In genomic region chr16:2985457-2985856, GRCh38 we compare ENCODE assay signal across 24 cellular contexts. TPM values are rescaled to one million over a fixed set of nuclear protein-coding genes. Genes with fewer than 3 reads are reported as not detected.
DNase-seq lines count a peak whose midpoint lies in the region; ATAC-seq, FAIRE-seq and TF ChIP-seq lines count a peak whose summit lies in the region.
"Had no signal": no experiment of that assay in that cellular context is flagged by ENCODE, and none has a peak within 500 bp of the region (broad histone marks: within the 10 kb centered on the region; RNA-seq: fewer than 3 reads in every experiment).

No MANE protein-coding gene starts in this region.

- no peak for TF ChIP-seq EP300 in HepG2 (IDR thresholded peaks at IDR 0.05; ENCODE audit: low read depth in 2 of 2, low read length in 2 of 2)
- TF ChIP-seq EP300 in HepG2 (CRISPR knock-in tag; IDR thresholded peaks at IDR 0.05; ENCODE audit: borderline replicate concordance): no peak

- intact Hi-C loops in HepG2 (cut with micrococcal nuclease; ENCODE audit: unreplicated experiment): no loop called here

- no peak for FAIRE-seq in HepG2 (lab: Jason Lieb, UNC)
- FAIRE-seq: astrocyte had no signal

- H3K9me3 ChIP-seq in SJCRH30 (replicated peaks) (no peaks in the 10 kb centered on the region), HepG2 (ENCODE audit: low read length) (no peaks in the 10 kb centered on the region)
- H3K9me3 ChIP-seq: BLaER1 treated with 17β-estradiol and CSF1 and Interleukin-3, amounts not matched to agents 10 nM and 100 nM; uterus had no signal

- no peaks in the 10 kb centered on the region for H4K20me1 ChIP-seq in HepG2 (ENCODE audit: insufficient read depth, low read length)

- H3K4me2 ChIP-seq in HepG2 (ENCODE audit: low read depth, low read length): no peak overlapping the region
- H3K4me2 ChIP-seq: GM23338 had no signal

- peak; percentile 49 for DNase-seq in DMS 273 treated with DMSO at 0.1 percent for 48 hours (lab: John Stamatoyannopoulos, UW)
- DNase-seq in SJCRH30: peak; percentile 88 to 92
- no peak for DNase-seq in HepG2 (ENCODE audit: low spot score)
- DNase-seq in HCEC 1CT: no peak
- DNase-seq in ACHN: no peak
- DNase-seq: activated naive CD8-positive, alpha-beta T cell treated with anti-CD3 and anti-CD28 coated beads for 36 hours; NCI-H526; stimulated activated CD4-positive, alpha-beta T cell treated with anti-CD3 and anti-CD28 coated beads, Interleukin-2, amount 100 ng/mL, for 24 hours; T1000; uterus had no signal

- no peak overlapping the region for H2AFZ ChIP-seq in HepG2 (ENCODE audit: low read length)
- H2AFZ ChIP-seq: GM23338 had no signal

- in situ Hi-C loops in HepG2 (cut with HindIII; ENCODE audit: extremely low pct_ligation_motif_present, low pct_unique_long_range_greater_than_20kb) (no loop called here), ACHN (cut with HindIII; ENCODE audit: low pct_ligation_motif_present, low pct_unique_long_range_greater_than_20kb, low sequenced_read_pairs) (no loop called here)

- POLR2A ChIA-PET in HepG2 (lab: Yijun Ruan, JAX): no interaction called here

- no peak for TF ChIP-seq POLR2A in HepG2 (IDR thresholded peaks at IDR 0.05; ENCODE audit: insufficient read depth in 1 of 2, low read depth in 2 of 2, low read length in 2 of 2)

- no peaks in the 10 kb centered on the region for H3K79me2 ChIP-seq in HepG2 (ENCODE audit: insufficient read depth, low read length)

- H3K27ac ChIP-seq in SJCRH30 (peak overlapping the region; percentile 79), HepG2 (ENCODE audit: extremely low read length, insufficient read depth, low read length) (no peak overlapping the region)
- H3K27ac ChIP-seq: BLaER1 treated with 17β-estradiol and CSF1 and Interleukin-3, amounts not matched to agents 10 nM and 100 nM; skin epidermis; uterus had no signal

- BruUV-seq in HepG2 (replicated peaks; lab: Mats Ljungman, UMichigan): no TSS peak

- ATAC-seq in HepG2 (no peak), GM21717 (IDR thresholded peaks at IDR 0.05; ENCODE audit: unreplicated experiment) (no peak)
- ATAC-seq: activated T-helper 17 cell treated with anti-CD3 and anti-CD28 coated beads, Interleukin-2, amount 50 U/mL, for 72 hours; GM23338; stimulated activated memory B cell treated with anti-CD40 and anti-IgM and Interleukin-4, amounts not matched to agents 10 μg/mL and 1 μg/mL and 100 μg/mL, for 72 hours; WTC11 had no signal

- no CpG with 5 or more reads among the region's 9 CpGs for whole genome bisulfite sequencing in HepG2 (ENCODE audit: low lambda C conversion rate)

- no peak for TF ChIP-seq RAD21 in HepG2 (CRISPR knock-in tag; IDR thresholded peaks at IDR 0.05)

- H3K4me3 ChIP-seq in SJCRH30 (no peak overlapping the region), HepG2 (replicated peaks in 1 of 3; ENCODE audit: insufficient read depth in 1 of 3, low read depth in 2 of 3, low read length in 3 of 3) (no peak overlapping the region)
- H3K4me3 ChIP-seq: BLaER1 treated with 17β-estradiol and CSF1 and Interleukin-3, amounts not matched to agents 10 nM and 100 nM; GM23338; skin epidermis; uterus had no signal

- TF ChIP-seq CTCF in HepG2 (CRISPR knock-in tag; IDR thresholded peaks at IDR 0.05): no peak

- H3K36me3 ChIP-seq in SJCRH30 (no peaks in the 10 kb centered on the region), HepG2 (replicated peaks in 1 of 2; ENCODE audit: control insufficient read depth in 1 of 2, insufficient read depth in 2 of 2, low read length in 2 of 2) (no peaks in the 10 kb centered on the region)
- H3K36me3 ChIP-seq: BLaER1 treated with 17β-estradiol and CSF1 and Interleukin-3, amounts not matched to agents 10 nM and 100 nM; uterus had no signal

- H3K4me1 ChIP-seq in SJCRH30 (peaks cover 64% of the 10 kb centered on the region), HepG2 (ENCODE audit: insufficient read depth, low read length) (peaks cover 26% of the 10 kb centered on the region)

- H3K27me3 ChIP-seq in SJCRH30: no peaks in the 10 kb centered on the region
- H3K27me3 ChIP-seq in HepG2 (ENCODE audit: control insufficient read depth in 1 of 2, insufficient read depth in 2 of 2, low read length in 2 of 2): peaks cover 19 to 52% of the 10 kb centered on the region in 2 experiments
- H3K27me3 ChIP-seq: uterus had no signal

- H3K9ac ChIP-seq in HepG2 (ENCODE audit: insufficient read depth, low read depth, low read length): no peak overlapping the region

- CTCF ChIA-PET in HepG2 (lab: Yijun Ruan, JAX; ENCODE audit: low intra/inter-chr PET ratio, low total read pairs): no interaction called here

RNA-seq across cellular contexts. Expression of gene PKMYT1, which starts 5.2 kb away (rescaled TPM):
- 34.8 and 45.8 TPM in 2 replicates for total RNA-seq in SJCRH30 (2014; rRNA removed; shearing (Covaris generic))
- 8.4 and 27.8 TPM in 2 replicates for total RNA-seq in HepG2 (2016; rRNA removed; fragmentation: Illumina TruSeq; extraction: Trizol)
- total RNA-seq in HepG2 (2016; cell fraction: cytosol; rRNA removed; fragmentation: Illumina TruSeq; extraction: Trizol; ENCODE audit: low read depth): 8.3 and 10.7 TPM in 2 replicates
- 8.6 and 25.9 TPM in 2 replicates for total RNA-seq in HepG2 (2016; cell fraction: insoluble cytoplasmic fraction; rRNA removed; fragmentation: Illumina TruSeq; extraction: Trizol)
- 12.7 and 13.0 TPM in 2 replicates for total RNA-seq in HepG2 (2016; cell fraction: membrane; rRNA removed; fragmentation: Illumina TruSeq; extraction: Trizol)
- 27.2 and 33.5 TPM in 2 replicates for total RNA-seq in HepG2 (2016; cell fraction: nucleus; rRNA removed; fragmentation: Illumina TruSeq; extraction: Trizol)
- polyA plus RNA-seq in HepG2 (2011; rRNA removed): 6.6 and 7.0 TPM in 2 replicates
- polyA plus RNA-seq in HepG2 (2011; cell fraction: cytosol; rRNA removed): 1.9 and 8.9 TPM in 2 replicates
- 26.5 and 50.1 TPM in 2 replicates for polyA plus RNA-seq in HepG2 (2011; cell fraction: nucleus; rRNA removed)
- polyA plus RNA-seq in HepG2 (2012): 6.9 and 11.9 TPM in 2 replicates
- 5.7 and 6.3 TPM in 2 replicates for polyA plus RNA-seq in HepG2 (2016; cell fraction: cytosol; fragmentation: Illumina TruSeq; extraction: Trizol; ENCODE audit: low read depth)
- 14.9 and 16.6 TPM in 2 replicates for polyA plus RNA-seq in HepG2 (2016; cell fraction: insoluble cytoplasmic fraction; fragmentation: Illumina TruSeq; extraction: Trizol; ENCODE audit: low read depth)
- 6.9 and 8.9 TPM in 2 replicates for polyA plus RNA-seq in HepG2 (2016; cell fraction: membrane; fragmentation: Illumina TruSeq; extraction: Trizol; ENCODE audit: low read depth)
- polyA plus RNA-seq in HepG2 (2016; cell fraction: nucleus; fragmentation: Illumina TruSeq; extraction: Trizol; ENCODE audit: insufficient read depth, low read depth): 68.0 and 69.8 TPM in 2 replicates
- polyA minus RNA-seq in HepG2 (2011; rRNA and poly(A)+ RNA removed; ENCODE audit: low replicate concordance): 9.6 and 11.3 TPM in 2 replicates
- polyA minus RNA-seq in HepG2 (2011; cell fraction: cytosol; rRNA and poly(A)+ RNA removed): 3.5 and 4.1 TPM in 2 replicates
- 9.4 and 9.8 TPM in 2 replicates for polyA minus RNA-seq in HepG2 (2011; cell fraction: nucleus; rRNA and poly(A)+ RNA removed)

RNA-seq across cellular contexts. Expression of gene PAQR4, which starts 16.3 kb away (rescaled TPM):
- 28.1 and 34.1 TPM in 2 replicates for total RNA-seq in SJCRH30 (2014; rRNA removed; shearing (Covaris generic))
- total RNA-seq in HepG2 (2016; rRNA removed; fragmentation: Illumina TruSeq; extraction: Trizol): 15.6 and 24.8 TPM in 2 replicates
- total RNA-seq in HepG2 (2016; cell fraction: cytosol; rRNA removed; fragmentation: Illumina TruSeq; extraction: Trizol; ENCODE audit: low read depth): 7.8 and 8.9 TPM in 2 replicates
- 13.6 and 26.2 TPM in 2 replicates for total RNA-seq in HepG2 (2016; cell fraction: insoluble cytoplasmic fraction; rRNA removed; fragmentation: Illumina TruSeq; extraction: Trizol)
- 19.5 and 26.0 TPM in 2 replicates for total RNA-seq in HepG2 (2016; cell fraction: membrane; rRNA removed; fragmentation: Illumina TruSeq; extraction: Trizol)
- 16.6 and 19.1 TPM in 2 replicates for total RNA-seq in HepG2 (2016; cell fraction: nucleus; rRNA removed; fragmentation: Illumina TruSeq; extraction: Trizol)
- 15.9 and 17.4 TPM in 2 replicates for polyA plus RNA-seq in HepG2 (2011; rRNA removed)
- polyA plus RNA-seq in HepG2 (2011; cell fraction: cytosol; rRNA removed): 11.1 and 17.3 TPM in 2 replicates
- polyA plus RNA-seq in HepG2 (2011; cell fraction: nucleus; rRNA removed): 29.7 and 33.7 TPM in 2 replicates
- 6.7 and 7.6 TPM in 2 replicates for polyA plus RNA-seq in HepG2 (2012)
- polyA plus RNA-seq in HepG2 (2016; cell fraction: cytosol; fragmentation: Illumina TruSeq; extraction: Trizol; ENCODE audit: low read depth): 6.6 and 8.9 TPM in 2 replicates
- polyA plus RNA-seq in HepG2 (2016; cell fraction: insoluble cytoplasmic fraction; fragmentation: Illumina TruSeq; extraction: Trizol; ENCODE audit: low read depth): 15.6 and 18.9 TPM in 2 replicates
- polyA plus RNA-seq in HepG2 (2016; cell fraction: membrane; fragmentation: Illumina TruSeq; extraction: Trizol; ENCODE audit: low read depth): 15.5 and 18.8 TPM in 2 replicates
- 35.6 and 37.9 TPM in 2 replicates for polyA plus RNA-seq in HepG2 (2016; cell fraction: nucleus; fragmentation: Illumina TruSeq; extraction: Trizol; ENCODE audit: insufficient read depth, low read depth)
- polyA minus RNA-seq in HepG2 (2011; rRNA and poly(A)+ RNA removed; ENCODE audit: low replicate concordance): 34.1 and 50.0 TPM in 2 replicates
- 12.6 and 13.7 TPM in 2 replicates for polyA minus RNA-seq in HepG2 (2011; cell fraction: cytosol; rRNA and poly(A)+ RNA removed)
- polyA minus RNA-seq in HepG2 (2011; cell fraction: nucleus; rRNA and poly(A)+ RNA removed): 4.7 and 6.1 TPM in 2 replicates

RNA-seq across cellular contexts. Expression of gene KREMEN2, which starts 21.4 kb away (rescaled TPM):
- total RNA-seq in SJCRH30 (2014; rRNA removed; shearing (Covaris generic)): 13.8 and 14.9 TPM in 2 replicates
- total RNA-seq in HepG2 (2016; rRNA removed; fragmentation: Illumina TruSeq; extraction: Trizol): 0.51 and 1.2 TPM in 2 replicates
- not detected in 2 replicates for total RNA-seq in HepG2 (2016; cell fraction: cytosol; rRNA removed; fragmentation: Illumina TruSeq; extraction: Trizol; ENCODE audit: low read depth)
- total RNA-seq in HepG2 (2016; cell fraction: insoluble cytoplasmic fraction; rRNA removed; fragmentation: Illumina TruSeq; extraction: Trizol): 0.37 and 1.4 TPM in 2 replicates
- 0.25 and 0.31 TPM in 2 replicates for total RNA-seq in HepG2 (2016; cell fraction: membrane; rRNA removed; fragmentation: Illumina TruSeq; extraction: Trizol)
- total RNA-seq in HepG2 (2016; cell fraction: nucleus; rRNA removed; fragmentation: Illumina TruSeq; extraction: Trizol): 0.84 and 0.88 TPM in 2 replicates
- 0.48 and 1.0 TPM in 2 replicates for polyA plus RNA-seq in HepG2 (2011; rRNA removed)
- polyA plus RNA-seq in HepG2 (2011; cell fraction: cytosol; rRNA removed): 0.50 and 1.1 TPM in 2 replicates
- 2.7 and 4.2 TPM in 2 replicates for polyA plus RNA-seq in HepG2 (2011; cell fraction: nucleus; rRNA removed)
- polyA plus RNA-seq in HepG2 (2012): 0.37 and 0.42 TPM in 2 replicates
- polyA plus RNA-seq in HepG2 (2016; cell fraction: cytosol; fragmentation: Illumina TruSeq; extraction: Trizol; ENCODE audit: low read depth): 0.07 and 0.14 TPM in 2 replicates
- polyA plus RNA-seq in HepG2 (2016; cell fraction: insoluble cytoplasmic fraction; fragmentation: Illumina TruSeq; extraction: Trizol; ENCODE audit: low read depth): 0.38 and 0.40 TPM in 2 replicates
- 0.12 and 0.13 TPM in 2 replicates for polyA plus RNA-seq in HepG2 (2016; cell fraction: membrane; fragmentation: Illumina TruSeq; extraction: Trizol; ENCODE audit: low read depth)
- 0.93 and 1.5 TPM in 2 replicates for polyA plus RNA-seq in HepG2 (2016; cell fraction: nucleus; fragmentation: Illumina TruSeq; extraction: Trizol; ENCODE audit: insufficient read depth, low read depth)
- polyA minus RNA-seq in HepG2 (2011; rRNA and poly(A)+ RNA removed; ENCODE audit: low replicate concordance): 0.33 and 0.68 TPM in 2 replicates
- polyA minus RNA-seq in HepG2 (2011; cell fraction: cytosol; rRNA and poly(A)+ RNA removed): 0.49 and 0.62 TPM in 2 replicates
- polyA minus RNA-seq in HepG2 (2011; cell fraction: nucleus; rRNA and poly(A)+ RNA removed): not detected in 2 replicates
- total RNA-seq: activated naive CD8-positive, alpha-beta T cell treated with anti-CD3 and anti-CD28 coated beads for 36 hours; activated T-helper 17 cell treated with anti-CD3 and anti-CD28 coated beads, Interleukin-2, amount 50 U/mL, for 72 hours; liver; mononuclear cell; posterior vena cava had no signal
- polyA plus RNA-seq: liver had no signal

RNA-seq across cellular contexts. Expression of gene CLDN9, which starts 27.3 kb away (rescaled TPM):
- total RNA-seq in SJCRH30 (2014; rRNA removed; shearing (Covaris generic)): not detected in 2 replicates
- 0.08 and 0.15 TPM in 2 replicates for total RNA-seq in HepG2 (2016; rRNA removed; fragmentation: Illumina TruSeq; extraction: Trizol)
- total RNA-seq in HepG2 (2016; cell fraction: cytosol; rRNA removed; fragmentation: Illumina TruSeq; extraction: Trizol; ENCODE audit: low read depth): not detected in 2 replicates
- total RNA-seq in HepG2 (2016; cell fraction: insoluble cytoplasmic fraction; rRNA removed; fragmentation: Illumina TruSeq; extraction: Trizol): 0.09 and 0.11 TPM in 2 replicates
- total RNA-seq in HepG2 (2016; cell fraction: membrane; rRNA removed; fragmentation: Illumina TruSeq; extraction: Trizol): 0.09 and 0.14 TPM in 2 replicates
- not detected in 2 replicates for total RNA-seq in HepG2 (2016; cell fraction: nucleus; rRNA removed; fragmentation: Illumina TruSeq; extraction: Trizol)
- 0.26 and 0.48 TPM in 2 replicates for polyA plus RNA-seq in HepG2 (2011; rRNA removed)
- 0.26 and 0.52 TPM in 2 replicates for polyA plus RNA-seq in HepG2 (2011; cell fraction: cytosol; rRNA removed)
- polyA plus RNA-seq in HepG2 (2011; cell fraction: nucleus; rRNA removed): 2.1 and 2.4 TPM in 2 replicates
- polyA plus RNA-seq in HepG2 (2012): 0.32 and 0.53 TPM in 2 replicates
- polyA plus RNA-seq in HepG2 (2016; cell fraction: cytosol; fragmentation: Illumina TruSeq; extraction: Trizol; ENCODE audit: low read depth): 0.08 and 0.20 TPM in 2 replicates
- 0.15 and 0.17 TPM in 2 replicates for polyA plus RNA-seq in HepG2 (2016; cell fraction: insoluble cytoplasmic fraction; fragmentation: Illumina TruSeq; extraction: Trizol; ENCODE audit: low read depth)
- polyA plus RNA-seq in HepG2 (2016; cell fraction: membrane; fragmentation: Illumina TruSeq; extraction: Trizol; ENCODE audit: low read depth): 0.15 TPM in 1 of 2 replicates, not detected in the other
- polyA plus RNA-seq in HepG2 (2016; cell fraction: nucleus; fragmentation: Illumina TruSeq; extraction: Trizol; ENCODE audit: insufficient read depth, low read depth): 1.1 and 1.3 TPM in 2 replicates
- 0.26 and 1.1 TPM in 2 replicates for polyA minus RNA-seq in HepG2 (2011; rRNA and poly(A)+ RNA removed; ENCODE audit: low replicate concordance)
- 0.44 and 0.79 TPM in 2 replicates for polyA minus RNA-seq in HepG2 (2011; cell fraction: cytosol; rRNA and poly(A)+ RNA removed)
- polyA minus RNA-seq in HepG2 (2011; cell fraction: nucleus; rRNA and poly(A)+ RNA removed): 0.77 and 0.99 TPM in 2 replicates
- total RNA-seq: activated naive CD8-positive, alpha-beta T cell treated with anti-CD3 and anti-CD28 coated beads for 36 hours; Daoy; mononuclear cell; neural crest cell; posterior vena cava; temporal lobe had no signal

RNA-seq across cellular contexts. Expression of gene CLDN6, which starts 32.5 kb away (rescaled TPM):
- not detected in 2 replicates for total RNA-seq in SJCRH30 (2014; rRNA removed; shearing (Covaris generic))
- 2.7 and 7.6 TPM in 2 replicates for total RNA-seq in HepG2 (2016; rRNA removed; fragmentation: Illumina TruSeq; extraction: Trizol)
- 1.2 and 1.3 TPM in 2 replicates for total RNA-seq in HepG2 (2016; cell fraction: cytosol; rRNA removed; fragmentation: Illumina TruSeq; extraction: Trizol; ENCODE audit: low read depth)
- 2.2 and 8.1 TPM in 2 replicates for total RNA-seq in HepG2 (2016; cell fraction: insoluble cytoplasmic fraction; rRNA removed; fragmentation: Illumina TruSeq; extraction: Trizol)
- 1.4 and 2.3 TPM in 2 replicates for total RNA-seq in HepG2 (2016; cell fraction: membrane; rRNA removed; fragmentation: Illumina TruSeq; extraction: Trizol)
- total RNA-seq in HepG2 (2016; cell fraction: nucleus; rRNA removed; fragmentation: Illumina TruSeq; extraction: Trizol): 9.3 and 10.1 TPM in 2 replicates
- 5.9 and 10.1 TPM in 2 replicates for polyA plus RNA-seq in HepG2 (2011; rRNA removed)
- 10.2 and 14.5 TPM in 2 replicates for polyA plus RNA-seq in HepG2 (2011; cell fraction: cytosol; rRNA removed)
- polyA plus RNA-seq in HepG2 (2011; cell fraction: nucleus; rRNA removed): 3.6 and 5.9 TPM in 2 replicates
- polyA plus RNA-seq in HepG2 (2012): 5.5 and 7.9 TPM in 2 replicates
- polyA plus RNA-seq in HepG2 (2016; cell fraction: cytosol; fragmentation: Illumina TruSeq; extraction: Trizol; ENCODE audit: low read depth): 2.0 and 2.8 TPM in 2 replicates
- 3.6 and 4.2 TPM in 2 replicates for polyA plus RNA-seq in HepG2 (2016; cell fraction: insoluble cytoplasmic fraction; fragmentation: Illumina TruSeq; extraction: Trizol; ENCODE audit: low read depth)
- polyA plus RNA-seq in HepG2 (2016; cell fraction: membrane; fragmentation: Illumina TruSeq; extraction: Trizol; ENCODE audit: low read depth): 2.8 and 3.7 TPM in 2 replicates
- polyA plus RNA-seq in HepG2 (2016; cell fraction: nucleus; fragmentation: Illumina TruSeq; extraction: Trizol; ENCODE audit: insufficient read depth, low read depth): 22.4 and 25.4 TPM in 2 replicates
- 0.14 and 9.8 TPM in 2 replicates for polyA minus RNA-seq in HepG2 (2011; rRNA and poly(A)+ RNA removed; ENCODE audit: low replicate concordance)
- polyA minus RNA-seq in HepG2 (2011; cell fraction: cytosol; rRNA and poly(A)+ RNA removed): 4.6 and 5.7 TPM in 2 replicates
- 1.0 and 1.4 TPM in 2 replicates for polyA minus RNA-seq in HepG2 (2011; cell fraction: nucleus; rRNA and poly(A)+ RNA removed)
- total RNA-seq: activated naive CD8-positive, alpha-beta T cell treated with anti-CD3 and anti-CD28 coated beads for 36 hours; activated T-helper 17 cell treated with anti-CD3 and anti-CD28 coated beads, Interleukin-2, amount 50 U/mL, for 72 hours; Daoy; mononuclear cell; posterior vena cava had no signal
- polyA plus RNA-seq: liver had no signal

Comparison
In these comparisons a context has a peak if more than half of its experiments do, and no peak if none do; other contexts are left out.
1. DNase-seq: peak in DMS 273 treated with DMSO at 0.1 percent for 48 hours (single experiment) and SJCRH30 (2 of 2); none in HepG2 (single experiment), HCEC 1CT (single experiment) and ACHN (single experiment).